Comparison of ENCODE assay signal across 16 cellular contexts in the genomic region with DNA sequence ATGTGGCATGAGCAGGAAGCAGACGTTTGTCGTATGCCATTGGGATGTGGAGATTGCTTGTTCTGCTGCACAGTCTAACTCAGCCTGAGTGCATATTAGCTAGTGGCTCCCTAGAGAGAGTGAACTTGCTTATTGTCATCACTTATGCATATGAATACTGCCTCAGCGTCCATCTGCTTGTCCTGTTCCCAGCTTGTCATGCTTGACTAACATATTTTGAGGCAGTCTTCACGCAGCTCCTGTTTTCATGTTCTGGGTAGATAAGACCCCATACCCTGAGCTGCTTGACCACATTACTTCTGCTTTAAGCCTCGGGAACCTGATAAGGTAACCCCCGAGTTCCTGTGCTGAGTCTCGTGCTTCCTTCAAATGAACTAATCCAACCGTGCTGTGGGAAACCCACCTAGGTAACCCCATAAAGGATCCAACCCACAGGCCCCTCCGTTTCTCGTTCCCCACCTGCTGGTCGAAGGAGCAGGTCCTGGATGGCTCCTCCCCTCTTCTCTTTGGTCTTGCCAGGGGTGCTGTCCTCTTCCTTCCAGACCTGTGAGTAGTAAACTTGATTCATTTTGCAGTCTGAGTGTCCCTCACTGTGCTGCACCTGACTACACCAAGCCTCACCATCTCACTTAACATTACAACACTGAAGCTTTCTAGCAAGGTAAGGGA. TPM values are rescaled to one million over a fixed set of nuclear protein-coding genes. Genes with fewer than 3 reads are reported as not detected.
DNase-seq lines count a peak whose midpoint lies in the region; ATAC-seq and TF ChIP-seq lines count a peak whose summit lies in the region.
"Had no signal": no experiment of that assay in that cellular context is flagged by ENCODE, and none has a peak within 500 bp of the region (broad histone marks: within the 10 kb centered on the region; RNA-seq: fewer than 3 reads in every experiment).

No MANE protein-coding gene starts in this region.

- no peak for TF ChIP-seq CTCF in activated B cell treated with CpG ODN at 0.5 μM for 24 hours (IDR thresholded peaks at IDR 0.05)
- no peak for TF ChIP-seq CTCF in testis (IDR thresholded peaks at IDR 0.05)

- H3K27me3 Mint-ChIP-seq in activated B cell treated with CpG ODN at 0.5 μM for 24 hours: no peaks in the 10 kb centered on the region

- H3K9me3 Mint-ChIP-seq in activated B cell treated with CpG ODN at 0.5 μM for 24 hours: peaks cover 10% of the 10 kb centered on the region

- peak; percentile 45 for DNase-seq in activated CD8-positive, alpha-beta memory T cell treated with anti-CD3 and anti-CD28 coated beads, Interleukin-2, amount 50 U/mL, for 48 hours
- no peak for DNase-seq in activated CD8-positive, alpha-beta memory T cell treated with anti-CD3 and anti-CD28 coated beads, Interleukin-2, amount 50 U/mL, for 4 hours
- DNase-seq in activated B cell treated with CpG ODN at 0.5 μM for 24 hours (no peak), testis (peak; percentile 11), nucleus accumbens (lab: John Stamatoyannopoulos, UW) (no peak), activated gamma-delta T cell treated with Interleukin-2 at 50 U/mL for 16 hours (no peak)
- DNase-seq in stimulated activated CD4-positive, alpha-beta T cell treated with anti-CD3 and anti-CD28 coated beads, Interleukin-2, amount 100 ng/mL, for 24 hours: no peak
- DNase-seq: activated CD4-positive, alpha-beta T cell treated with anti-CD3 and anti-CD28 coated beads, Interleukin-2, amount 50 U/mL, for 4 hours; Karpas-422; ovary; SK-N-SH; stimulated activated naive CD8-positive, alpha-beta T cell treated with anti-CD3 and anti-CD28 coated beads, Interleukin-15, amount 100 ng/mL, for 72 hours had no signal

- POLR2A ChIA-PET in activated B cell treated with CpG ODN at 0.5 μM for 24 hours (lab: Charles Lee): interaction anchor here (1.3 to 2.0 kb wide), 3 partner anchors 9 to 23 kb away, joined by 4 to 5 read pairs (median 5); no protein-coding TSS in a partner anchor

- no peak overlapping the region for H3K27ac ChIP-seq in HUES48 (ENCODE audit: low read depth, low read length)
- H3K27ac ChIP-seq in testis: no peak overlapping the region
- H3K27ac ChIP-seq: coronary artery, ovary had no signal

- H3K9ac ChIP-seq in HUES48 (ENCODE audit: low read depth, low read length): peak overlapping the region; percentile 18; the same call in 1 of the 2 replicates
- H3K9ac ChIP-seq: SK-N-SH had no signal

- no peak overlapping the region for H3K4me3 ChIP-seq in HUES48 (ENCODE audit: low read depth, low read length)
- H3K4me3 ChIP-seq in testis: no peak overlapping the region
- H3K4me3 ChIP-seq: coronary artery, ovary had no signal

- H3K36me3 Mint-ChIP-seq in activated B cell treated with CpG ODN at 0.5 μM for 24 hours (ENCODE audit: low read depth): peaks cover 46% of the 10 kb centered on the region

- no peak overlapping the region for H3K4me3 Mint-ChIP-seq in activated B cell treated with CpG ODN at 0.5 μM for 24 hours
- H3K4me3 Mint-ChIP-seq: stimulated activated naive CD8-positive, alpha-beta T cell treated with anti-CD3 and anti-CD28 coated beads, Interleukin-15, amount 100 ng/mL, for 72 hours had no signal

- CTCF ChIA-PET in activated B cell treated with CpG ODN at 0.5 μM for 24 hours (lab: Charles Lee): no interaction called here

- intact Hi-C loops in activated B cell treated with CpG ODN at 0.5 μM for 24 hours (cut with micrococcal nuclease) (loop anchor here (1.0 kb wide), 2 partner anchors 9 to 11 kb away; no protein-coding TSS in a partner anchor), testis (cut with DNase I; ENCODE audit: low total_unique reads) (no loop called here)

- H3K36me3 ChIP-seq in HUES48 (ENCODE audit: control insufficient read depth, insufficient read depth, low read length): no peaks in the 10 kb centered on the region
- H3K36me3 ChIP-seq in testis (ENCODE audit: low read depth, missing control alignments): no peaks in the 10 kb centered on the region
- H3K36me3 ChIP-seq: ovary had no signal

- no peak for TF ChIP-seq POLR2A in testis (IDR thresholded peaks at IDR 0.05)

- ATAC-seq in activated B cell treated with CpG ODN at 0.5 μM for 24 hours (ENCODE audit: low read depth): peak; percentile 29
- ATAC-seq: activated naive CD4-positive, alpha-beta T cell treated with anti-CD3 and anti-CD28 coated beads, Interleukin-2, amount 50 U/mL, for 72 hours; left lobe of liver; stimulated activated naive CD8-positive, alpha-beta T cell treated with anti-CD3 and anti-CD28 coated beads, Interleukin-15, amount 100 ng/mL, for 72 hours had no signal

- WGBS in testis, 2 donors: 77 to 81% methylated on average over 11 of the region's 11 CpGs

- no peak overlapping the region for H3K27ac Mint-ChIP-seq in activated B cell treated with CpG ODN at 0.5 μM for 24 hours
- H3K27ac Mint-ChIP-seq: activated naive CD4-positive, alpha-beta T cell treated with anti-CD3 and anti-CD28 coated beads, Interleukin-2, amount 50 U/mL, for 72 hours; stimulated activated naive CD8-positive, alpha-beta T cell treated with anti-CD3 and anti-CD28 coated beads, Interleukin-15, amount 100 ng/mL, for 72 hours had no signal

- H3K27me3 ChIP-seq in HUES48 (ENCODE audit: control insufficient read depth, insufficient read depth, low read length) (no peaks in the 10 kb centered on the region), testis (no peaks in the 10 kb centered on the region)
- H3K27me3 ChIP-seq: ovary had no signal

- peaks cover 83% of the 10 kb centered on the region for H3K4me1 Mint-ChIP-seq in activated B cell treated with CpG ODN at 0.5 μM for 24 hours

- H3K9me3 ChIP-seq in HUES48 (ENCODE audit: control insufficient read depth, insufficient read depth, low read length) (no peaks in the 10 kb centered on the region), testis (no peaks in the 10 kb centered on the region)
- H3K9me3 ChIP-seq: ovary had no signal

- H3K4me1 ChIP-seq in HUES48 (ENCODE audit: control insufficient read depth, insufficient read depth, low read length) (peaks cover 32% of the 10 kb centered on the region), testis (no peaks in the 10 kb centered on the region)

RNA-seq across cellular contexts. Expression of gene ANKRD33B, which starts 25.0 kb away (rescaled TPM):
- total RNA-seq in activated B cell treated with CpG ODN at 0.5 μM for 24 hours: 156 and 170 TPM in 2 replicates
- 1 to 10 TPM; 5.6 to 5.8 TPM for total RNA-seq in testis
- polyA plus RNA-seq in testis (ENCODE audit: insufficient read depth, low read depth, low replicate concordance): 3.7 TPM

Comparison
In these comparisons a context has a peak if more than half of its experiments do, and no peak if none do; other contexts are left out.
1. DNase-seq: peak in activated CD8-positive, alpha-beta memory T cell treated with anti-CD3 and anti-CD28 coated beads, Interleukin-2, amount 50 U/mL, for 48 hours (single experiment) and testis (single experiment); none in activated CD8-positive, alpha-beta memory T cell treated with anti-CD3 and anti-CD28 coated beads, Interleukin-2, amount 50 U/mL, for 4 hours (single experiment), activated B cell treated with CpG ODN at 0.5 μM for 24 hours (single experiment), nucleus accumbens (0 of 56), activated gamma-delta T cell treated with Interleukin-2 at 50 U/mL for 16 hours (single experiment) and stimulated activated CD4-positive, alpha-beta T cell treated with anti-CD3 and anti-CD28 coated beads, Interleukin-2, amount 100 ng/mL, for 24 hours (0 of 2).
2. RNA of gene ANKRD33B, which starts 25.0 kb away (total RNA-seq): 156 to 170 TPM in activated B cell treated with CpG ODN at 0.5 μM for 24 hours; 5.6 to 5.8 TPM in testis; every median in the first group is over 10 times any median in the second.